In genomic region chr12:118633071-118633470, GRCh38 we compare ENCODE assay signal across 16 cellular contexts.
"Had no signal": no experiment of that assay in that cellular context is flagged by ENCODE, and none has a peak within 500 bp of the region (broad histone marks: within the 10 kb centered on the region; RNA-seq: fewer than 3 reads in every experiment).

No MANE protein-coding gene starts in this region.

- H3K36me3 ChIP-seq: breast epithelium, upper lobe of left lung, WERI-Rb-1 had no signal

- H3K4me3 ChIP-seq: breast epithelium, upper lobe of left lung had no signal

- H3K4me1 Mint-ChIP-seq: activated CD4-positive, alpha-beta T cell treated with anti-CD3 and anti-CD28 coated beads for 36 hours; activated naive CD8-positive, alpha-beta T cell treated with anti-CD3 and anti-CD28 coated beads, Interleukin-2, amount 10 ng/mL, durations not matched to agents 7 days and 5 days; immature natural killer cell; memory B cell had no signal

- H3K36me3 Mint-ChIP-seq: activated naive CD8-positive, alpha-beta T cell treated with anti-CD3 and anti-CD28 coated beads, Interleukin-2, amount 10 ng/mL, durations not matched to agents 7 days and 5 days; immature natural killer cell; memory B cell; natural killer cell treated with Interleukin-12 subunit alpha and Interleukin-12 subunit beta and Interleukin-15 and Interleukin-18, amount 100 ng/mL, for 72 hours had no signal

- H3K9me3 ChIP-seq: breast epithelium, upper lobe of left lung had no signal

- H3K4me3 Mint-ChIP-seq: activated CD4-positive, alpha-beta T cell treated with anti-CD3 and anti-CD28 coated beads for 36 hours; activated CD8-positive, alpha-beta T cell treated with anti-CD3 and anti-CD28 coated beads for 36 hours; activated naive CD8-positive, alpha-beta T cell treated with anti-CD3 and anti-CD28 coated beads, Interleukin-2, amount 10 ng/mL, durations not matched to agents 7 days and 5 days; immature natural killer cell; memory B cell; natural killer cell treated with Interleukin-12 subunit alpha and Interleukin-12 subunit beta and Interleukin-15 and Interleukin-18, amount 100 ng/mL, for 72 hours; T-helper 2 cell treated with Interferon-gamma antibody and Interleukin-4, amounts not matched to agents 5 μg/mL and 100 μg/mL, for 36 hours had no signal

- H3K27me3 Mint-ChIP-seq: activated CD8-positive, alpha-beta T cell treated with anti-CD3 and anti-CD28 coated beads for 36 hours; activated naive CD8-positive, alpha-beta T cell treated with anti-CD3 and anti-CD28 coated beads, Interleukin-2, amount 10 ng/mL, durations not matched to agents 7 days and 5 days; memory B cell had no signal

- H3K27ac ChIP-seq: breast epithelium, upper lobe of left lung, WERI-Rb-1 had no signal

- DNase-seq: activated CD4-positive, alpha-beta T cell treated with anti-CD3 and anti-CD28 coated beads for 36 hours; activated CD8-positive, alpha-beta memory T cell treated with anti-CD3 and anti-CD28 coated beads, Interleukin-2, amount 50 U/mL, for 4 hours; activated CD8-positive, alpha-beta T cell treated with anti-CD3 and anti-CD28 coated beads for 36 hours; activated naive CD8-positive, alpha-beta T cell treated with anti-CD3 and anti-CD28 coated beads, Interleukin-2, amount 10 ng/mL, durations not matched to agents 7 days and 5 days; aorta; immature natural killer cell; left colon; stimulated activated CD4-positive, alpha-beta T cell treated with anti-CD3 and anti-CD28 coated beads, Interleukin-4, amount 100 ng/mL, for 1 hour; stimulated activated CD8-positive, alpha-beta memory T cell treated with anti-CD3 and anti-CD28 coated beads, Interleukin-4, amount 100 ng/mL, for 48 hours; stimulated activated naive CD8-positive, alpha-beta T cell treated with anti-CD3 and anti-CD28 coated beads, Interleukin-15, Interleukin-2, amounts not matched to agents 100 U/mL and 50 U/mL, for 24 hours; upper lobe of left lung; WERI-Rb-1 had no signal

- H3K27me3 ChIP-seq: upper lobe of left lung had no signal

- H3K4me1 ChIP-seq: breast epithelium, upper lobe of left lung had no signal

- H3K9me3 Mint-ChIP-seq: T-helper 2 cell treated with Interferon-gamma antibody and Interleukin-4, amounts not matched to agents 5 μg/mL and 100 μg/mL, for 36 hours had no signal

- ATAC-seq: activated CD4-positive, alpha-beta T cell treated with anti-CD3 and anti-CD28 coated beads for 36 hours; activated CD8-positive, alpha-beta T cell treated with anti-CD3 and anti-CD28 coated beads for 36 hours; left colon; natural killer cell treated with Interleukin-12 subunit alpha and Interleukin-12 subunit beta and Interleukin-15 and Interleukin-18, amount 100 ng/mL, for 72 hours; stimulated activated naive CD8-positive, alpha-beta T cell treated with anti-CD3 and anti-CD28 coated beads, Interleukin-15, Interleukin-2, amounts not matched to agents 100 U/mL and 50 U/mL, for 24 hours had no signal

- H3K27ac Mint-ChIP-seq: activated CD4-positive, alpha-beta T cell treated with anti-CD3 and anti-CD28 coated beads for 36 hours; activated CD8-positive, alpha-beta T cell treated with anti-CD3 and anti-CD28 coated beads for 36 hours; activated naive CD8-positive, alpha-beta T cell treated with anti-CD3 and anti-CD28 coated beads, Interleukin-2, amount 10 ng/mL, durations not matched to agents 7 days and 5 days; immature natural killer cell; memory B cell; natural killer cell treated with Interleukin-12 subunit alpha and Interleukin-12 subunit beta and Interleukin-15 and Interleukin-18, amount 100 ng/mL, for 72 hours; T-helper 2 cell treated with Interferon-gamma antibody and Interleukin-4, amounts not matched to agents 5 μg/mL and 100 μg/mL, for 36 hours had no signal
